ENCODE assay signal across 8 cellular contexts in genomic region chr2:221555511-221555845, GRCh38. TPM values are rescaled to one million over a fixed set of nuclear protein-coding genes. Genes with fewer than 3 reads are reported as not detected.
DNase-seq lines count a peak whose midpoint lies in the region; ATAC-seq lines count a peak whose summit lies in the region.

No MANE protein-coding gene starts in this region.

- peak overlapping the region; percentile 46 for H3K4me3 Mint-ChIP-seq in activated CD4-positive, alpha-beta T cell treated with anti-CD3 and anti-CD28 coated beads for 36 hours
- peak overlapping the region in 8 of 10 donors; percentile 10 to 71 (median 48) for H3K4me3 Mint-ChIP-seq in naive thymus-derived CD4-positive, alpha-beta T cell

- H3K27ac ChIP-seq in naive thymus-derived CD4-positive, alpha-beta T cell (ENCODE audit: low read depth, low read length), result no peak overlapping the region

- no peaks in the 10 kb centered on the region for H3K9me3 Mint-ChIP-seq in activated CD4-positive, alpha-beta T cell treated with anti-CD3 and anti-CD28 coated beads for 36 hours (ENCODE audit: low read depth)
- peaks cover 0 to 2% (median 0%) of the 10 kb centered on the region in 11 donors for H3K9me3 Mint-ChIP-seq in naive thymus-derived CD4-positive, alpha-beta T cell

- peaks cover 7% of the 10 kb centered on the region in 2 donors for H3K4me1 ChIP-seq in naive thymus-derived CD4-positive, alpha-beta T cell (ENCODE audit: control insufficient read depth in 2 of 2, insufficient read depth in 2 of 2, low read length in 2 of 2)

- no peaks in the 10 kb centered on the region for H3K9me3 ChIP-seq in naive thymus-derived CD4-positive, alpha-beta T cell (ENCODE audit: control insufficient read depth in 2 of 3, low read length in 3 of 3)

- H3K36me3 ChIP-seq in naive thymus-derived CD4-positive, alpha-beta T cell (ENCODE audit: control insufficient read depth in 2 of 3, insufficient read depth in 3 of 3, low read length in 3 of 3), result no peaks in the 10 kb centered on the region

- peaks cover 48% of the 10 kb centered on the region for H3K4me1 Mint-ChIP-seq in activated CD4-positive, alpha-beta T cell treated with anti-CD3 and anti-CD28 coated beads for 36 hours
- peaks cover 4 to 50% (median 30%) of the 10 kb centered on the region in 7 donors for H3K4me1 Mint-ChIP-seq in naive thymus-derived CD4-positive, alpha-beta T cell

- intact Hi-C loops in activated CD4-positive, alpha-beta T cell treated with anti-CD3 and anti-CD28 coated beads for 36 hours (cut with DNase I, micrococcal nuclease), result loop anchor here (1.0 to 5.0 kb wide), 2 partner anchors 37 to 38 kb away; no protein-coding TSS in a partner anchor
- intact Hi-C loops in naive thymus-derived CD4-positive, alpha-beta T cell (cut with micrococcal nuclease), result no loop called here

- H3K27me3 Mint-ChIP-seq in activated CD4-positive, alpha-beta T cell treated with anti-CD3 and anti-CD28 coated beads for 36 hours, result no peaks in the 10 kb centered on the region
- peaks cover 0 to 21% (median 0%) of the 10 kb centered on the region in 5 donors for H3K27me3 Mint-ChIP-seq in naive thymus-derived CD4-positive, alpha-beta T cell

- no peaks in the 10 kb centered on the region for H3K36me3 Mint-ChIP-seq in activated CD4-positive, alpha-beta T cell treated with anti-CD3 and anti-CD28 coated beads for 36 hours (ENCODE audit: low read depth)
- peaks cover 0 to 8% (median 2%) of the 10 kb centered on the region in 5 donors for H3K36me3 Mint-ChIP-seq in naive thymus-derived CD4-positive, alpha-beta T cell

- ATAC-seq in activated CD4-positive, alpha-beta T cell treated with anti-CD3 and anti-CD28 coated beads for 36 hours, result peak; percentile 74
- ATAC-seq in GM21786 (IDR thresholded peaks at IDR 0.05; ENCODE audit: unreplicated experiment), result peak; percentile 31
- ATAC-seq in HG03521 (IDR thresholded peaks at IDR 0.05; ENCODE audit: unreplicated experiment), result peak; percentile 28
- ATAC-seq in naive thymus-derived CD4-positive, alpha-beta T cell, result no peak

- CTCF ChIA-PET in activated CD4-positive, alpha-beta T cell treated with anti-CD3 and anti-CD28 coated beads for 36 hours (lab: Charles Lee), result interaction anchor here (0.7 kb wide), 1 partner anchor 10 kb away, joined by 3 read pairs; no protein-coding TSS in a partner anchor
- CTCF ChIA-PET in naive thymus-derived CD4-positive, alpha-beta T cell (lab: Charles Lee), result no interaction called here

- no peak for DNase-seq in activated CD4-positive, alpha-beta T cell treated with anti-CD3 and anti-CD28 coated beads for 36 hours
- no peak for DNase-seq in activated CD4-positive, alpha-beta T cell treated with anti-CD3 and anti-CD28 coated beads, Interleukin-2, amount 50 U/mL, for 4 hours
- no peak for DNase-seq in naive thymus-derived CD4-positive, alpha-beta T cell
- DNase-seq in stimulated activated CD4-positive, alpha-beta T cell treated with anti-CD3 and anti-CD28 coated beads, Interleukin-2, amount 100 ng/mL, for 48 hours, result no peak
- DNase-seq in NCI-H345 (lab: John Stamatoyannopoulos, UW) (no peak), NCI-H1048 (lab: John Stamatoyannopoulos, UW) (no peak)

- H3K27ac Mint-ChIP-seq in activated CD4-positive, alpha-beta T cell treated with anti-CD3 and anti-CD28 coated beads for 36 hours, result peak overlapping the region; percentile 76
- peak overlapping the region in 6 of 9 donors; percentile 23 to 73 (median 46) for H3K27ac Mint-ChIP-seq in naive thymus-derived CD4-positive, alpha-beta T cell

- POLR2A ChIA-PET in activated CD4-positive, alpha-beta T cell treated with anti-CD3 and anti-CD28 coated beads for 36 hours (lab: Charles Lee), result no interaction called here
- POLR2A ChIA-PET in naive thymus-derived CD4-positive, alpha-beta T cell (lab: Charles Lee), result interaction anchor here (0.6 to 0.7 kb wide), 2 partner anchors 14 to 37 kb away, joined by 3 read pairs; no protein-coding TSS in a partner anchor

- H3K27me3 ChIP-seq in naive thymus-derived CD4-positive, alpha-beta T cell (ENCODE audit: control insufficient read depth in 2 of 2, insufficient read depth in 2 of 2, low read length in 2 of 2), result no peaks in the 10 kb centered on the region

- no peak overlapping the region for H3K4me3 ChIP-seq in naive thymus-derived CD4-positive, alpha-beta T cell (ENCODE audit: low read length)

RNA-seq across cellular contexts. Expression of gene EPHA4, which starts 16.6 kb away (rescaled TPM):
- 1 to 10 TPM; 5.9 to 7.2 TPM for total RNA-seq in activated CD4-positive, alpha-beta T cell treated with anti-CD3 and anti-CD28 coated beads for 36 hours
- total RNA-seq in naive thymus-derived CD4-positive, alpha-beta T cell, result 10 to 100 TPM; 12.4 to 42.8 (median 30.6) TPM
- 10 to 100 TPM in 1 of 2 donors, 1 to 10 TPM in 1; 8.3 to 16.1 TPM for polyA plus RNA-seq in naive thymus-derived CD4-positive, alpha-beta T cell

Comparison
In these comparisons a context has a peak if more than half of its experiments do, and no peak if none do; other contexts are left out.
1. intact Hi-C loops: an anchor here in activated CD4-positive, alpha-beta T cell treated with anti-CD3 and anti-CD28 coated beads for 36 hours (1.0 to 5.0 kb wide); none called in naive thymus-derived CD4-positive, alpha-beta T cell.